In the genomic region with DNA sequence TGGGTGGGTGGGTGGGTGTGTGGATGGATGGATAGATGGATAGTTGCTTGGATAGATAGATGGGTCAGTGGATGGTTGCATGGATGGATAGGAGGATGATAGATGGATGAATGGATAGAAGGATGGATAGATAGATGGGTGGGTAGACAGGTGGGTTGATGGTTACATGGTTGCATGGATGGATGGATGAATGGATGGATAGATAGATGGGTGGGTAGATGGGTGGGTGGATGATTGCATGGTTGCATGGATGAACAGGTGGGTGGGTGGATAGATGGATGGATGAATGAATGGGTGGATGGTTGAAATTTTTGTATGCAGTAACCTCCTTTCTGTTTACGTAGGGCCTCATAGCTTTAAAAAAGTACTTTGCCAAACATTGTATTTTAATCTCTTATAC, we compare ENCODE assay signal across 19 cellular contexts.
A peak's percentile ranks its signal among the peaks of the same experiment; 100 is the strongest.
DNase-seq lines count a peak whose midpoint lies in the region; ATAC-seq and TF ChIP-seq lines count a peak whose summit lies in the region.
"Had no signal": no experiment of that assay in that cellular context is flagged by ENCODE, and none has a peak within 500 bp of the region (broad histone marks: within the 10 kb centered on the region; RNA-seq: fewer than 3 reads in every experiment).

No MANE protein-coding gene starts in this region.

- no peaks in the 10 kb centered on the region for H4K20me1 ChIP-seq in osteoblast (ENCODE audit: insufficient read depth, low read length)
- H4K20me1 ChIP-seq in smooth muscle cell (ENCODE audit: low read depth) = no peaks in the 10 kb centered on the region
- H4K20me1 ChIP-seq: BLaER1 treated with 17β-estradiol and CSF1 and Interleukin-3, amounts not matched to agents 10 nM and 100 nM had no signal

- H3K36me3 Mint-ChIP-seq in activated CD8-positive, alpha-beta T cell treated with anti-CD3 and anti-CD28 coated beads, Interleukin-2, amount 10 ng/mL, durations not matched to agents 7 days and 5 days (ENCODE audit: low read depth) = no peaks in the 10 kb centered on the region
- no peaks in the 10 kb centered on the region for H3K36me3 Mint-ChIP-seq in activated CD8-positive, alpha-beta T cell treated with anti-CD3 and anti-CD28 coated beads for 36 hours (ENCODE audit: low read depth)
- H3K36me3 Mint-ChIP-seq: CD8-positive, alpha-beta T cell had no signal

- no peak for TF ChIP-seq CTCF in activated CD8-positive, alpha-beta T cell treated with anti-CD3 and anti-CD28 coated beads for 36 hours (IDR thresholded peaks at IDR 0.05)
- no peak for TF ChIP-seq CTCF in Panc1 (IDR thresholded peaks at IDR 0.05)
- no peak for TF ChIP-seq CTCF in osteoblast (IDR thresholded peaks at IDR 0.05; ENCODE audit: extremely low read depth, low read depth, low read length)
- no peak for TF ChIP-seq CTCF in smooth muscle cell (IDR thresholded peaks at IDR 0.05; ENCODE audit: borderline replicate concordance, insufficient read depth, poor library complexity, severe bottlenecking)

- POLR2A ChIA-PET in activated CD8-positive, alpha-beta T cell treated with anti-CD3 and anti-CD28 coated beads, Interleukin-2, amount 10 ng/mL, durations not matched to agents 7 days and 5 days (lab: Charles Lee) = no interaction called here
- POLR2A ChIA-PET in activated CD8-positive, alpha-beta T cell treated with anti-CD3 and anti-CD28 coated beads for 36 hours (lab: Charles Lee) = no interaction called here
- POLR2A ChIA-PET in Panc1 (lab: Charles Lee) = interaction anchor here (0.6 to 1.3 kb wide), 2 partner anchors 30 to 80 kb away, joined by 3 to 6 read pairs; no protein-coding TSS in a partner anchor

- no peaks in the 10 kb centered on the region for H3K27me3 ChIP-seq in Panc1 (ENCODE audit: control insufficient read depth, insufficient read depth, low read length)
- no peaks in the 10 kb centered on the region for H3K27me3 ChIP-seq in osteoblast (ENCODE audit: insufficient read depth, low read length)
- no peaks in the 10 kb centered on the region for H3K27me3 ChIP-seq in smooth muscle cell (ENCODE audit: low read depth)
- H3K27me3 ChIP-seq: BLaER1 treated with 17β-estradiol and CSF1 and Interleukin-3, amounts not matched to agents 10 nM and 100 nM had no signal

- no peaks in the 10 kb centered on the region for H3F3A ChIP-seq in smooth muscle cell (ENCODE audit: low read depth)

- WGBS in smooth muscle cell (ENCODE audit: low lambda C conversion rate) = 91% methylated on average over 1 of the region's 1 CpG

- H3K4me3 ChIP-seq in Panc1 (ENCODE audit: low read depth in 2 of 2, low read length in 2 of 2) (no peak overlapping the region), osteoblast (ENCODE audit: insufficient read depth, low read length) (no peak overlapping the region), smooth muscle cell (no peak overlapping the region)
- H3K4me3 ChIP-seq: A549; BLaER1 treated with 17β-estradiol and CSF1 and Interleukin-3, amounts not matched to agents 10 nM and 100 nM; GM12878 had no signal

- H3K27ac Mint-ChIP-seq in activated CD8-positive, alpha-beta T cell treated with anti-CD3 and anti-CD28 coated beads, Interleukin-2, amount 10 ng/mL, durations not matched to agents 7 days and 5 days = no peak overlapping the region
- no peak overlapping the region for H3K27ac Mint-ChIP-seq in activated CD8-positive, alpha-beta T cell treated with anti-CD3 and anti-CD28 coated beads for 36 hours
- H3K27ac Mint-ChIP-seq: B cell; CD4-positive, alpha-beta T cell; CD8-positive, alpha-beta T cell had no signal

- peak; percentile 4 for DNase-seq in activated CD8-positive, alpha-beta T cell treated with anti-CD3 and anti-CD28 coated beads, Interleukin-2, amount 10 ng/mL, durations not matched to agents 7 days and 5 days
- DNase-seq in activated CD8-positive, alpha-beta T cell treated with anti-CD3 and anti-CD28 coated beads for 36 hours = no peak
- no peak for DNase-seq in Panc1 (ENCODE audit: low read depth, low spot score)
- DNase-seq in osteoblast (ENCODE audit: insufficient read length, low spot score, missing footprints) = no peak
- no peak for DNase-seq in smooth muscle cell (lab: John Stamatoyannopoulos, UW; ENCODE audit: unreplicated experiment)
- DNase-seq in SIG-M5 treated with dmso at 0.1 percent for 504 hours (lab: John Stamatoyannopoulos, UW; ENCODE audit: unreplicated experiment) = no peak
- no peak for DNase-seq in activated T-cell treated with anti-CD3 and anti-CD28 coated beads, Interleukin-2, amount 50 U/mL, for 1 hour
- DNase-seq: AML-193; Caco-2; Calu3; CD4-positive, alpha-beta T cell; CD8-positive, alpha-beta T cell; DMS79 treated with DMSO at 0.1 percent for 48 hours; GF-D8 had no signal

- intact Hi-C loops in activated CD8-positive, alpha-beta T cell treated with anti-CD3 and anti-CD28 coated beads for 36 hours (cut with micrococcal nuclease) = no loop called here
- intact Hi-C loops in Panc1 (cut with micrococcal nuclease; ENCODE audit: unreplicated experiment) = no loop called here

- CTCF ChIA-PET in activated CD8-positive, alpha-beta T cell treated with anti-CD3 and anti-CD28 coated beads, Interleukin-2, amount 10 ng/mL, durations not matched to agents 7 days and 5 days (lab: Charles Lee) = interaction anchor here (2.1 to 5.3 kb wide), 2 partner anchors 10 to 81 kb away, joined by 6 to 46 read pairs; no protein-coding TSS in a partner anchor
- CTCF ChIA-PET in activated CD8-positive, alpha-beta T cell treated with anti-CD3 and anti-CD28 coated beads for 36 hours (lab: Charles Lee) = interaction anchor here (1.1 to 6.2 kb wide), 3 partner anchors 9 to 649 kb away, joined by 4 to 53 read pairs (median 6); no protein-coding TSS in a partner anchor
- CTCF ChIA-PET in Panc1 (lab: Charles Lee) = interaction anchor here (0.6 to 1.0 kb wide), 2 partner anchors 13 to 80 kb away, joined by 3 to 4 read pairs; no protein-coding TSS in a partner anchor

- H3K27me3 Mint-ChIP-seq in activated CD8-positive, alpha-beta T cell treated with anti-CD3 and anti-CD28 coated beads, Interleukin-2, amount 10 ng/mL, durations not matched to agents 7 days and 5 days (ENCODE audit: low read depth) = peaks cover 17% of the 10 kb centered on the region
- peaks cover 2% of the 10 kb centered on the region for H3K27me3 Mint-ChIP-seq in activated CD8-positive, alpha-beta T cell treated with anti-CD3 and anti-CD28 coated beads for 36 hours
- H3K27me3 Mint-ChIP-seq: B cell had no signal

- no peak overlapping the region for H3K4me3 Mint-ChIP-seq in activated CD8-positive, alpha-beta T cell treated with anti-CD3 and anti-CD28 coated beads, Interleukin-2, amount 10 ng/mL, durations not matched to agents 7 days and 5 days
- no peak overlapping the region for H3K4me3 Mint-ChIP-seq in activated CD8-positive, alpha-beta T cell treated with anti-CD3 and anti-CD28 coated beads for 36 hours
- H3K4me3 Mint-ChIP-seq: B cell; CD4-positive, alpha-beta T cell; CD8-positive, alpha-beta T cell had no signal

- no peaks in the 10 kb centered on the region for H3K4me1 Mint-ChIP-seq in activated CD8-positive, alpha-beta T cell treated with anti-CD3 and anti-CD28 coated beads, Interleukin-2, amount 10 ng/mL, durations not matched to agents 7 days and 5 days (ENCODE audit: low read depth)
- no peaks in the 10 kb centered on the region for H3K4me1 Mint-ChIP-seq in activated CD8-positive, alpha-beta T cell treated with anti-CD3 and anti-CD28 coated beads for 36 hours (ENCODE audit: low read depth)

- H3K36me3 ChIP-seq in Panc1 (ENCODE audit: control insufficient read depth, insufficient read depth, low read length) = peaks cover 3% of the 10 kb centered on the region
- H3K36me3 ChIP-seq in osteoblast (ENCODE audit: insufficient read depth, low read length) = peaks cover 3% of the 10 kb centered on the region
- H3K36me3 ChIP-seq in smooth muscle cell (ENCODE audit: low read depth) = no peaks in the 10 kb centered on the region
- H3K36me3 ChIP-seq: BLaER1 treated with 17β-estradiol and CSF1 and Interleukin-3, amounts not matched to agents 10 nM and 100 nM had no signal

- H3K79me2 ChIP-seq in osteoblast (ENCODE audit: insufficient read depth, low read length) (no peaks in the 10 kb centered on the region), smooth muscle cell (ENCODE audit: low read depth) (no peaks in the 10 kb centered on the region)

- in situ Hi-C loops in Panc1 (cut with HindIII; ENCODE audit: low pct_unique_long_range_greater_than_20kb, low sequenced_read_pairs) = no loop called here

- BruUV-seq in Panc1 (replicated peaks; lab: Mats Ljungman, UMichigan) = no TSS peak

- peaks cover 35% of the 10 kb centered on the region for H3K4me1 ChIP-seq in Panc1 (ENCODE audit: control insufficient read depth, insufficient read depth, low read length)
- H3K4me1 ChIP-seq in osteoblast (ENCODE audit: insufficient read depth, low read length) = peaks cover 21% of the 10 kb centered on the region
- H3K4me1 ChIP-seq in smooth muscle cell (ENCODE audit: low read depth) = no peaks in the 10 kb centered on the region
- H3K4me1 ChIP-seq: Caco-2 had no signal

- peak overlapping the region; percentile 87 for H3K27ac ChIP-seq in Panc1 (ENCODE audit: low read length)
- H3K27ac ChIP-seq in osteoblast (ENCODE audit: low read depth, low read length) = peak overlapping the region; percentile 88
- H3K27ac ChIP-seq in smooth muscle cell (ENCODE audit: low read depth) = no peak overlapping the region
- H3K27ac ChIP-seq: 22Rv1; A549; BLaER1 treated with 17β-estradiol and CSF1 and Interleukin-3, amounts not matched to agents 10 nM and 100 nM had no signal

- H3K4me2 ChIP-seq in osteoblast (ENCODE audit: insufficient read depth, low read length) = no peak overlapping the region
- H3K4me2 ChIP-seq in smooth muscle cell = no peak overlapping the region
- H3K4me2 ChIP-seq: A549; BLaER1 treated with 17β-estradiol and CSF1 and Interleukin-3, amounts not matched to agents 10 nM and 100 nM had no signal

- no peaks in the 10 kb centered on the region for H3K9me3 Mint-ChIP-seq in activated CD8-positive, alpha-beta T cell treated with anti-CD3 and anti-CD28 coated beads, Interleukin-2, amount 10 ng/mL, durations not matched to agents 7 days and 5 days (ENCODE audit: insufficient read depth)
- H3K9me3 Mint-ChIP-seq in activated CD8-positive, alpha-beta T cell treated with anti-CD3 and anti-CD28 coated beads for 36 hours = no peaks in the 10 kb centered on the region
- H3K9me3 Mint-ChIP-seq: CD4-positive, alpha-beta T cell; CD8-positive, alpha-beta T cell had no signal

- H3K9ac ChIP-seq in smooth muscle cell (ENCODE audit: low read depth) = no peak overlapping the region
- H3K9ac ChIP-seq: BLaER1 treated with 17β-estradiol and CSF1 and Interleukin-3, amounts not matched to agents 10 nM and 100 nM had no signal

- H3K9me3 ChIP-seq in Panc1 (ENCODE audit: control insufficient read depth, insufficient read depth, low read depth, low read length) (no peaks in the 10 kb centered on the region), osteoblast (ENCODE audit: low read depth, low read length) (no peaks in the 10 kb centered on the region), smooth muscle cell (replicated peaks; ENCODE audit: low read depth) (no peaks in the 10 kb centered on the region)
- H3K9me3 ChIP-seq: Caco-2 had no signal

- H2AFZ ChIP-seq in osteoblast (ENCODE audit: low read length) (no peak overlapping the region), smooth muscle cell (ENCODE audit: low read depth) (no peak overlapping the region)

- ATAC-seq in activated CD8-positive, alpha-beta T cell treated with anti-CD3 and anti-CD28 coated beads, Interleukin-2, amount 10 ng/mL, durations not matched to agents 7 days and 5 days = no peak
- no peak for ATAC-seq in activated CD8-positive, alpha-beta T cell treated with anti-CD3 and anti-CD28 coated beads for 36 hours
- ATAC-seq in Panc1 = no peak
- ATAC-seq: A549; CD8-positive, alpha-beta T cell; GM12878 had no signal
